12 cellular contexts compared by ENCODE assay signal in the genomic region with DNA sequence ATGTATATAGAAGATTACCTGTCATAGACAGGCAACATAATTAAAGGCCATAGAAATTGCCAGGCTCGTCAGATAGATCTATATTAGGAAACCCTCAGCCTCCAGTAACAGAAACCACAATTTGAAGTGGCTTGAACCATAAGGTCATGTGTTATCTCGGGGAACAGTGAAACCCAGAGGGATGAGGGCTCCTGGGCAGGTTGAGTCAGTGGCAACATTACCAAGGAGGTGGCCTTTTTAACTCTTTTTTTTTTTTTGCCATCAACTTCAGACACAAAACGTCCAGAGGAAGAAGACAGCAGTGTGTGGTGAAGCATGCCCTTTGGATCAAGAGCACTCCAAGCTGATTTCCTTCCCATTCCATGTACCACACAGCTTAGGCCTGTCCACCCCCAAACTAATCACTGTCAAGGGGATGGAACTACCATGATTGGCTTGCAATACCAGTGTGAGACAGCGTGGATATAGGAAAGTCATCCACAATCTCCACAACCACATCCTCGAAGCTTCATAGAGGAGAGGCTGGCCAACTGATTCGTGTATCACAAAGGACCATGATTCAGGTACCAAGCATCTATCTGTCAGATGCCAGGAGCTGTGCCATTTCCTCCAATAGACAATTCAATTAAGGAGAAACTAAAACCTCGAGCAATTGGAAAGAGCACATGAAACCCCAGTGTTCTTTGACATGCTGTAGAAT. TPM values are rescaled to one million over a fixed set of nuclear protein-coding genes. Genes with fewer than 3 reads are reported as not detected.
DNase-seq lines count a peak whose midpoint lies in the region; ATAC-seq lines count a peak whose summit lies in the region.
"Had no signal": no experiment of that assay in that cellular context is flagged by ENCODE, and none has a peak within 500 bp of the region (broad histone marks: within the 10 kb centered on the region; RNA-seq: fewer than 3 reads in every experiment).

No MANE protein-coding gene starts in this region.

- H3K9me3 Mint-ChIP-seq in CD4-positive, CD25-positive, alpha-beta regulatory T cell, result no peaks in the 10 kb centered on the region
- H3K9me3 Mint-ChIP-seq in activated CD8-positive, alpha-beta T cell treated with anti-CD3 and anti-CD28 coated beads, Interleukin-2, amount 10 ng/mL, durations not matched to agents 7 days and 5 days (ENCODE audit: insufficient read depth), result no peaks in the 10 kb centered on the region

- H3K4me1 Mint-ChIP-seq in CD4-positive, CD25-positive, alpha-beta regulatory T cell, result peaks cover 0 to 12% (median 7%) of the 10 kb centered on the region in 4 donors
- H3K4me1 Mint-ChIP-seq in activated CD8-positive, alpha-beta T cell treated with anti-CD3 and anti-CD28 coated beads, Interleukin-2, amount 10 ng/mL, durations not matched to agents 7 days and 5 days (ENCODE audit: low read depth), result peaks cover 15% of the 10 kb centered on the region

- H3K36me3 ChIP-seq in CD4-positive, CD25-positive, alpha-beta regulatory T cell (ENCODE audit: control insufficient read depth, insufficient read depth, low read length), result no peaks in the 10 kb centered on the region

- CTCF ChIA-PET in activated CD8-positive, alpha-beta T cell treated with anti-CD3 and anti-CD28 coated beads, Interleukin-2, amount 10 ng/mL, durations not matched to agents 7 days and 5 days (lab: Charles Lee), result interaction anchor here (1.2 to 1.3 kb wide), 2 partner anchors 10 to 105 kb away, joined by 3 to 6 read pairs; no protein-coding TSS in a partner anchor

- no peaks in the 10 kb centered on the region for H3K36me3 Mint-ChIP-seq in CD4-positive, CD25-positive, alpha-beta regulatory T cell
- H3K36me3 Mint-ChIP-seq in activated CD8-positive, alpha-beta T cell treated with anti-CD3 and anti-CD28 coated beads, Interleukin-2, amount 10 ng/mL, durations not matched to agents 7 days and 5 days (ENCODE audit: low read depth), result no peaks in the 10 kb centered on the region

- no peak for ATAC-seq in CD4-positive, CD25-positive, alpha-beta regulatory T cell (ENCODE audit: low read depth in 2 of 2)
- ATAC-seq in activated CD8-positive, alpha-beta T cell treated with anti-CD3 and anti-CD28 coated beads, Interleukin-2, amount 10 ng/mL, durations not matched to agents 7 days and 5 days, result no peak
- ATAC-seq in HG02973 (IDR thresholded peaks at IDR 0.05; ENCODE audit: unreplicated experiment) (no peak), GM18907 (IDR thresholded peaks at IDR 0.05; ENCODE audit: unreplicated experiment) (no peak)

- DNase-seq in CD4-positive, CD25-positive, alpha-beta regulatory T cell, result no peak
- DNase-seq in HS-5 (ENCODE audit: low read depth) (peak; percentile 56), myocyte (ENCODE audit: low read depth) (peak; percentile 40), cerebellar cortex (ENCODE audit: low spot score) (no peak), NCI-H1105 treated with DMSO at 0.1 percent for 48 hours (lab: John Stamatoyannopoulos, UW) (no peak)
- DNase-seq in activated CD8-positive, alpha-beta T cell treated with anti-CD3 and anti-CD28 coated beads, Interleukin-2, amount 10 ng/mL, durations not matched to agents 7 days and 5 days, result no peak
- DNase-seq: activated gamma-delta T cell treated with Interleukin-2 at 50 U/mL for 16 hours, hippocampal formation had no signal

- peaks cover 11% of the 10 kb centered on the region for H3K4me1 ChIP-seq in CD4-positive, CD25-positive, alpha-beta regulatory T cell (ENCODE audit: control insufficient read depth, insufficient read depth, low read length, poor library complexity, severe bottlenecking)

- H3K27me3 Mint-ChIP-seq in CD4-positive, CD25-positive, alpha-beta regulatory T cell, result peaks cover 69% of the 10 kb centered on the region
- H3K27me3 Mint-ChIP-seq in activated CD8-positive, alpha-beta T cell treated with anti-CD3 and anti-CD28 coated beads, Interleukin-2, amount 10 ng/mL, durations not matched to agents 7 days and 5 days (ENCODE audit: low read depth), result peaks cover 63% of the 10 kb centered on the region

- H3K9me3 ChIP-seq in CD4-positive, CD25-positive, alpha-beta regulatory T cell (ENCODE audit: control insufficient read depth in 2 of 2, low read length in 2 of 2), result no peaks in the 10 kb centered on the region
- H3K9me3 ChIP-seq: mucosa of descending colon had no signal

- POLR2A ChIA-PET in activated CD8-positive, alpha-beta T cell treated with anti-CD3 and anti-CD28 coated beads, Interleukin-2, amount 10 ng/mL, durations not matched to agents 7 days and 5 days (lab: Charles Lee), result no interaction called here

- peaks cover 20% of the 10 kb centered on the region for H3K27me3 ChIP-seq in CD4-positive, CD25-positive, alpha-beta regulatory T cell (ENCODE audit: control insufficient read depth, insufficient read depth, low read length)

- no peak overlapping the region for H3K27ac ChIP-seq in CD4-positive, CD25-positive, alpha-beta regulatory T cell (ENCODE audit: insufficient read depth, low read length, poor library complexity, severe bottlenecking)

- H3K4me3 ChIP-seq in CD4-positive, CD25-positive, alpha-beta regulatory T cell (ENCODE audit: low read depth, low read length), result no peak overlapping the region
- H3K4me3 ChIP-seq: mucosa of descending colon had no signal

- H3K4me3 Mint-ChIP-seq in CD4-positive, CD25-positive, alpha-beta regulatory T cell, result peak overlapping the region; percentile 39 to 78 (median 58)
- peak overlapping the region; percentile 51 for H3K4me3 Mint-ChIP-seq in activated CD8-positive, alpha-beta T cell treated with anti-CD3 and anti-CD28 coated beads, Interleukin-2, amount 10 ng/mL, durations not matched to agents 7 days and 5 days

- H3K27ac Mint-ChIP-seq in CD4-positive, CD25-positive, alpha-beta regulatory T cell, result no peak overlapping the region
- H3K27ac Mint-ChIP-seq in activated CD8-positive, alpha-beta T cell treated with anti-CD3 and anti-CD28 coated beads, Interleukin-2, amount 10 ng/mL, durations not matched to agents 7 days and 5 days, result no peak overlapping the region

RNA-seq across cellular contexts. Expression of a gene that starts 1.0 kb away (rescaled TPM):
- 0.12 TPM for total RNA-seq in CD4-positive, CD25-positive, alpha-beta regulatory T cell
- polyA plus RNA-seq in CD4-positive, CD25-positive, alpha-beta regulatory T cell, result not detected
- total RNA-seq in activated CD8-positive, alpha-beta T cell treated with anti-CD3 and anti-CD28 coated beads, Interleukin-2, amount 10 ng/mL, durations not matched to agents 7 days and 5 days, result under 1 TPM; 0.21 to 0.37 TPM
- total RNA-seq in myocyte, result 6.3 and 8.0 TPM in 2 replicates
- polyA plus RNA-seq in myocyte (2012), result 7.7 TPM

RNA-seq across cellular contexts. Expression of a gene that starts 22.9 kb away (rescaled TPM):
- total RNA-seq in CD4-positive, CD25-positive, alpha-beta regulatory T cell, result not detected
- polyA plus RNA-seq in CD4-positive, CD25-positive, alpha-beta regulatory T cell, result not detected
- total RNA-seq in activated CD8-positive, alpha-beta T cell treated with anti-CD3 and anti-CD28 coated beads, Interleukin-2, amount 10 ng/mL, durations not matched to agents 7 days and 5 days, result not detected
- 0.05 TPM in 2 replicates for total RNA-seq in myocyte
- polyA plus RNA-seq in myocyte (2012), result 0.23 TPM
- total RNA-seq: T-helper 2 cell treated with Interferon-gamma antibody and Interleukin-4, amounts not matched to agents 100 ng/mL and 5 ng/mL, for 36 hours had no signal

RNA-seq across cellular contexts. Expression of a gene that starts 34.3 kb away (rescaled TPM):
- total RNA-seq in CD4-positive, CD25-positive, alpha-beta regulatory T cell, result 1.2 TPM
- 1 to 10 TPM in 3 of 4 donors, not detected in 1; 1.5 to 3.7 (median 1.9) TPM for polyA plus RNA-seq in CD4-positive, CD25-positive, alpha-beta regulatory T cell
- 1 to 10 TPM; 1.4 to 1.8 TPM for total RNA-seq in activated CD8-positive, alpha-beta T cell treated with anti-CD3 and anti-CD28 coated beads, Interleukin-2, amount 10 ng/mL, durations not matched to agents 7 days and 5 days
- total RNA-seq in myocyte, result 7.1 and 7.3 TPM in 2 replicates
- 6.4 TPM for polyA plus RNA-seq in myocyte (2012)

RNA-seq across cellular contexts. Expression of a gene that starts 34.3 kb away (rescaled TPM):
- not detected for total RNA-seq in CD4-positive, CD25-positive, alpha-beta regulatory T cell
- polyA plus RNA-seq in CD4-positive, CD25-positive, alpha-beta regulatory T cell, result not detected
- not detected for total RNA-seq in activated CD8-positive, alpha-beta T cell treated with anti-CD3 and anti-CD28 coated beads, Interleukin-2, amount 10 ng/mL, durations not matched to agents 7 days and 5 days
- total RNA-seq in myocyte, result not detected in 2 replicates
- polyA plus RNA-seq in myocyte (2012), result 0.04 TPM
- total RNA-seq: T-helper 2 cell treated with Interferon-gamma antibody and Interleukin-4, amounts not matched to agents 100 ng/mL and 5 ng/mL, for 36 hours had no signal

Comparison
In these comparisons a context has a peak if more than half of its experiments do, and no peak if none do; other contexts are left out.
1. DNase-seq: peak in HS-5 (single experiment) and myocyte (single experiment); none in CD4-positive, CD25-positive, alpha-beta regulatory T cell (0 of 3), activated CD8-positive, alpha-beta T cell treated with anti-CD3 and anti-CD28 coated beads, Interleukin-2, amount 10 ng/mL, durations not matched to agents 7 days and 5 days (single experiment), cerebellar cortex (single experiment) and NCI-H1105 treated with DMSO at 0.1 percent for 48 hours (single experiment).